In the genomic region with DNA sequence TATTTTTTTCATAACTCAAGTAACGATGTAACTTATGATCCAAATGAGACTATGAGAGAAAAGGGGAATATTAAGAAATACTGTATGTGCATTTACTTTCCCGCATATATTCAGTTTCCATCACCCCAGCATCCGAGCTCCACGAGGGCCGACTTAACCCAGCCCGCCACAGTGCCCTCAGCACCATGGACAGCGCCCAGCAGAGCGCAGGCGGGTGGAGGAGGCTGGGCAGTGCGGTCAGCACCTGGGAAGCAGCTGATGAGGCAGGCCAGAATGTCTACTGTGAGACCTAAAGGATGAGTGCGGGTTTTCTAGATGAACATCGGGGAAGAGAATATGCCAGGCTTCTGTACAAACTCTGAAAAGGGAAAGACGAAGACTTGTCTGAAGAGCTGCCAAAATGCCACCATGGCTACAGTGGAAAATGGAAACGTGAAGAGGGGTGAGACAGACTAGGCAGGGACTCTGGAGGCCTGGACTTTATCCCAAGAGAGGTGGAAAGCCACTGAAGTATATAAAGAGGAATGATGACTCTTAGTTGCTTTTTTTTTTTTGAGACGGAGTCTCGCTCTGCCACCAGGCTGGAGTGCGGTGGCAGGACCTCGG, we compare ENCODE assay signal across 8 cellular contexts. TPM values are rescaled to one million over a fixed set of nuclear protein-coding genes. Genes with fewer than 3 reads are reported as not detected.
DNase-seq lines count a peak whose midpoint lies in the region; ATAC-seq and TF ChIP-seq lines count a peak whose summit lies in the region.

No MANE protein-coding gene starts in this region.

- H3K27ac ChIP-seq in caudate nucleus (ENCODE audit: low read depth, low read length) (no peak overlapping the region), right lobe of liver (no peak overlapping the region), substantia nigra (ENCODE audit: low read depth, low read length, poor library complexity, severe bottlenecking) (no peak overlapping the region)

- H3K36me3 ChIP-seq in right lobe of liver, result no peaks in the 10 kb centered on the region

- no peak for TF ChIP-seq CTCF in GM12865 (IDR thresholded peaks at IDR 0.05; ENCODE audit: insufficient read depth, low read depth, low read length, missing control alignments)
- TF ChIP-seq CTCF in right lobe of liver (IDR thresholded peaks at IDR 0.05), result no peak

- DNase-seq in GM12865 (ENCODE audit: low read depth) (peak; percentile 21), caudate nucleus (lab: John Stamatoyannopoulos, UW) (peak in 39 of 61 donors; percentile 2 to 57 (median 19)), right lobe of liver (peak; percentile 55 to 70 (median 57)), substantia nigra (lab: John Stamatoyannopoulos, UW) (peak in 37 of 49 donors; percentile 8 to 73 (median 44)), DMS 273 treated with DMSO at 0.1 percent for 48 hours (lab: John Stamatoyannopoulos, UW) (no peak), COR-L47 (lab: John Stamatoyannopoulos, UW) (no peak), SKM-1 (lab: John Stamatoyannopoulos, UW; ENCODE audit: unreplicated experiment) (no peak)

- TF ChIP-seq POLR2A in right lobe of liver (IDR thresholded peaks at IDR 0.05), result no peak

- intact Hi-C loops in right lobe of liver (cut with DNase I), result no loop called here

- H3K4me3 ChIP-seq in GM12865 (ENCODE audit: low read depth, low read length) (no peak overlapping the region), right lobe of liver (no peak overlapping the region)

- ATAC-seq in SK-N-SH treated with all-trans-retinoic acid at 6 μM for 48 hours (peak; percentile 60; the same call in 2 of the 3 replicates), right lobe of liver (peak; percentile 63 to 88 (median 84))

- no peaks in the 10 kb centered on the region for H3K4me1 ChIP-seq in right lobe of liver

- H3K27me3 ChIP-seq in right lobe of liver, result no peaks in the 10 kb centered on the region

- 8% methylated on average over 12 of the region's 18 CpGs for WGBS in right lobe of liver (ENCODE audit: insufficient coverage, low coverage, low lambda C conversion rate, missing lambda C conversion rate)

- H3K9me3 ChIP-seq in right lobe of liver, result no peaks in the 10 kb centered on the region

TF ChIP-seq in SK-N-SH treated with all-trans-retinoic acid at 6 μM for 48 hours, 23 proteins besides CTCF, POLR2A, EP300 and RAD21:
- TF ChIP-seq BACH2 (CRISPR knock-in tag; IDR thresholded peaks at IDR 0.05; ENCODE audit: borderline replicate concordance) (no peak), ZNF565 (CRISPR knock-in tag; conservative IDR thresholded peaks at IDR 0.05; ENCODE audit: low read depth) (no peak), ZNF8 (CRISPR knock-in tag; IDR thresholded peaks at IDR 0.05) (no peak), SNAI2 (CRISPR knock-in tag; IDR thresholded peaks at IDR 0.05) (0 out of 2 replicates have a peak, but pooled peaks have one; percentile 19), CSDC2 (CRISPR knock-in tag; IDR thresholded peaks at IDR 0.05) (peak; percentile 62; the same call in 1 of the 2 replicates), ESRRG (CRISPR knock-in tag; IDR thresholded peaks at IDR 0.05) (no peak), ARNTL (CRISPR knock-in tag; IDR thresholded peaks at IDR 0.05; ENCODE audit: borderline replicate concordance, low read depth) (no peak), OSR1 (CRISPR knock-in tag; IDR thresholded peaks at IDR 0.05) (no peak), ISL1 (CRISPR knock-in tag; IDR thresholded peaks at IDR 0.05) (no peak)
- TF ChIP-seq, protein P1, sequence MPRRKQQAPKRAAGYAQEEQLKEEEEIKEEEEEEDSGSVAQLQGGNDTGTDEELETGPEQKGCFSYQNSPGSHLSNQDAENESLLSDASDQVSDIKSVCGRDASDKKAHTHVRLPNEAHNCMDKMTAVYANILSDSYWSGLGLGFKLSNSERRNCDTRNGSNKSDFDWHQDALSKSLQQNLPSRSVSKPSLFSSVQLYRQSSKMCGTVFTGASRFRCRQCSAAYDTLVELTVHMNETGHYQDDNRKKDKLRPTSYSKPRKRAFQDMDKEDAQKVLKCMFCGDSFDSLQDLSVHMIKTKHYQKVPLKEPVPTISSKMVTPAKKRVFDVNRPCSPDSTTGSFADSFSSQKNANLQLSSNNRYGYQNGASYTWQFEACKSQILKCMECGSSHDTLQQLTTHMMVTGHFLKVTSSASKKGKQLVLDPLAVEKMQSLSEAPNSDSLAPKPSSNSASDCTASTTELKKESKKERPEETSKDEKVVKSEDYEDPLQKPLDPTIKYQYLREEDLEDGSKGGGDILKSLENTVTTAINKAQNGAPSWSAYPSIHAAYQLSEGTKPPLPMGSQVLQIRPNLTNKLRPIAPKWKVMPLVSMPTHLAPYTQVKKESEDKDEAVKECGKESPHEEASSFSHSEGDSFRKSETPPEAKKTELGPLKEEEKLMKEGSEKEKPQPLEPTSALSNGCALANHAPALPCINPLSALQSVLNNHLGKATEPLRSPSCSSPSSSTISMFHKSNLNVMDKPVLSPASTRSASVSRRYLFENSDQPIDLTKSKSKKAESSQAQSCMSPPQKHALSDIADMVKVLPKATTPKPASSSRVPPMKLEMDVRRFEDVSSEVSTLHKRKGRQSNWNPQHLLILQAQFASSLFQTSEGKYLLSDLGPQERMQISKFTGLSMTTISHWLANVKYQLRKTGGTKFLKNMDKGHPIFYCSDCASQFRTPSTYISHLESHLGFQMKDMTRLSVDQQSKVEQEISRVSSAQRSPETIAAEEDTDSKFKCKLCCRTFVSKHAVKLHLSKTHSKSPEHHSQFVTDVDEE (CRISPR knock-in tag; IDR thresholded peaks at IDR 0.05), result no peak
- TF ChIP-seq, protein P2, sequence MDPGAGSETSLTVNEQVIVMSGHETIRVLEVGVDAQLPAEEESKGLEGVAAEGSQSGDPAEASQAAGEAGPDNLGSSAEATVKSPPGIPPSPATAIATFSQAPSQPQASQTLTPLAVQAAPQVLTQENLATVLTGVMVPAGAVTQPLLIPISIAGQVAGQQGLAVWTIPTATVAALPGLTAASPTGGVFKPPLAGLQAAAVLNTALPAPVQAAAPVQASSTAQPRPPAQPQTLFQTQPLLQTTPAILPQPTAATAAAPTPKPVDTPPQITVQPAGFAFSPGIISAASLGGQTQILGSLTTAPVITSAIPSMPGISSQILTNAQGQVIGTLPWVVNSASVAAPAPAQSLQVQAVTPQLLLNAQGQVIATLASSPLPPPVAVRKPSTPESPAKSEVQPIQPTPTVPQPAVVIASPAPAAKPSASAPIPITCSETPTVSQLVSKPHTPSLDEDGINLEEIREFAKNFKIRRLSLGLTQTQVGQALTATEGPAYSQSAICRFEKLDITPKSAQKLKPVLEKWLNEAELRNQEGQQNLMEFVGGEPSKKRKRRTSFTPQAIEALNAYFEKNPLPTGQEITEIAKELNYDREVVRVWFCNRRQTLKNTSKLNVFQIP (CRISPR knock-in tag; IDR thresholded peaks at IDR 0.05; ENCODE audit: borderline replicate concordance, low read depth), result no peak

RNA-seq across cellular contexts. Expression of a gene that starts 34.5 kb away (rescaled TPM):
- 1 to 10 TPM; 4.6 to 7.3 (median 6.1) TPM for total RNA-seq in right lobe of liver

RNA-seq across cellular contexts. Expression of a gene that starts 47.7 kb away (rescaled TPM):
- total RNA-seq in right lobe of liver, result 1 to 10 TPM in 1 of 6 experiments, under 1 TPM in 5; 0.12 to 1.6 (median 0.24) TPM

Comparison
In these comparisons a context has a peak if more than half of its experiments do, and no peak if none do; other contexts are left out.
1. DNase-seq: peak in GM12865 (single experiment), caudate nucleus (39 of 61), right lobe of liver (3 of 3) and substantia nigra (37 of 49); none in DMS 273 treated with DMSO at 0.1 percent for 48 hours (single experiment), COR-L47 (single experiment) and SKM-1 (single experiment).